Comparison of ENCODE assay signal across 21 cellular contexts in the genomic region with DNA sequence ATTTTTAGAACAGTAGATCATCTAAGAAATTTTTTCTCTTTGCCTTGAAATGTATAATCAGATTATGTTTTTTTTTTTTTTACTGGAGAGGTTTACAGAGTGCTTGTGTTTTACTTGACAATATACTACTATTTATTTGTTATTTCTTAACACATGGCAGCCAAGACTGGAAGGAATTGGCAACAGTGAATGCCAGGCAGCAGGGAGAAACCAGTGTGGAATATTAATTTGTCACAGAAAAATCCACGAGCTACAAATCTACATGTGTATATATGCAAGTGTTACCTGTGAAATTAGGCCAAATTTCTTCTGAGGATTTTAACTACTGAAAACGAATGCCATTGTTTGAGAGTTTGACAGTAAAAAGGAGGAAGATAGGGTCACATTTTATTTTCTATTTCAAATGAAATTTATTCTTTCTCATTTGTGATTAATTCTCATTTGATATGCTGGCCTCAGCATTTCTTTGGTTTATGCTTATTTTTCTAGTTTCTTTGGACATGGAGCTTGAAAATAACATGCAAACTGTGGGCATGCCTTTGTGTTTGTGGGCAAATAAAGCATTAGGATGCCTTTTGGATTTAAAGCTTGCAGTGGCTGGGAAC. TPM values are rescaled to one million over a fixed set of nuclear protein-coding genes. Genes with fewer than 3 reads are reported as not detected.
DNase-seq lines count a peak whose midpoint lies in the region; ATAC-seq, FAIRE-seq and TF ChIP-seq lines count a peak whose summit lies in the region.
"Had no signal": no experiment of that assay in that cellular context is flagged by ENCODE, and none has a peak within 500 bp of the region (broad histone marks: within the 10 kb centered on the region; RNA-seq: fewer than 3 reads in every experiment).

No MANE protein-coding gene starts in this region.

- TF ChIP-seq EP300 in HepG2 (IDR thresholded peaks at IDR 0.05; ENCODE audit: low read depth in 2 of 2, low read length in 2 of 2) = no peak
- TF ChIP-seq EP300 in HepG2 (CRISPR knock-in tag; IDR thresholded peaks at IDR 0.05; ENCODE audit: borderline replicate concordance) = no peak
- TF ChIP-seq EP300 in K562 (IDR thresholded peaks at IDR 0.05; ENCODE audit: low read length) = no peak

- no peaks in the 10 kb centered on the region for H3K9me3 Mint-ChIP-seq in activated naive CD8-positive, alpha-beta T cell treated with anti-CD3 and anti-CD28 coated beads for 36 hours

- H3K9ac ChIP-seq in HepG2 (ENCODE audit: insufficient read depth, low read depth, low read length) (no peak overlapping the region), K562 (ENCODE audit: insufficient read depth in 1 of 2, low read depth in 2 of 2, low read length in 2 of 2) (no peak overlapping the region)

- no peaks in the 10 kb centered on the region for H3K4me1 Mint-ChIP-seq in activated naive CD8-positive, alpha-beta T cell treated with anti-CD3 and anti-CD28 coated beads for 36 hours
- H3K4me1 Mint-ChIP-seq: CD4-positive, CD25-positive, alpha-beta regulatory T cell had no signal

- in situ Hi-C loops in HepG2 (cut with HindIII; ENCODE audit: extremely low pct_ligation_motif_present, low pct_unique_long_range_greater_than_20kb) (no loop called here), K562 (cut with MboI) (no loop called here)

- H2AFZ ChIP-seq in HepG2 (ENCODE audit: low read length) = no peak overlapping the region
- H2AFZ ChIP-seq in K562 (ENCODE audit: low read depth, low read length) = no peak overlapping the region
- peak overlapping the region; percentile 12 for H2AFZ ChIP-seq in hepatocyte

- no peak overlapping the region for H3K4me3 Mint-ChIP-seq in activated naive CD8-positive, alpha-beta T cell treated with anti-CD3 and anti-CD28 coated beads for 36 hours
- H3K4me3 Mint-ChIP-seq: CD4-positive, CD25-positive, alpha-beta regulatory T cell; H9 had no signal

- H3K36me3 ChIP-seq in HepG2 (replicated peaks in 1 of 2; ENCODE audit: control insufficient read depth in 1 of 2, insufficient read depth in 2 of 2, low read length in 2 of 2) = no peaks in the 10 kb centered on the region
- H3K36me3 ChIP-seq in right lobe of liver = no peaks in the 10 kb centered on the region
- no peaks in the 10 kb centered on the region for H3K36me3 ChIP-seq in K562 (ENCODE audit: control insufficient read depth, insufficient read depth, low read length)
- H3K36me3 ChIP-seq in hepatocyte (replicated peaks; ENCODE audit: insufficient read depth, low read depth) = no peaks in the 10 kb centered on the region
- H3K36me3 ChIP-seq: BE2C had no signal

- ATAC-seq in HepG2 (no peak), right lobe of liver (no peak), K562 (no peak)
- ATAC-seq: PC-3 had no signal

- TF ChIP-seq CTCF in HepG2 (CRISPR knock-in tag; IDR thresholded peaks at IDR 0.05) = no peak
- TF ChIP-seq CTCF in right lobe of liver (IDR thresholded peaks at IDR 0.05) = no peak
- TF ChIP-seq CTCF in K562 (IDR thresholded peaks at IDR 0.05 in 2 of 3, conservative IDR thresholded peaks at IDR 0.05 in 1 of 3; ENCODE audit: insufficient read depth in 2 of 3, low read depth in 1 of 3, low read length in 3 of 3) = no peak
- TF ChIP-seq CTCF in hepatocyte (IDR thresholded peaks at IDR 0.05; ENCODE audit: poor library complexity) = no peak

- H3K79me2 ChIP-seq in HepG2 (ENCODE audit: insufficient read depth, low read length) = no peaks in the 10 kb centered on the region
- no peaks in the 10 kb centered on the region for H3K79me2 ChIP-seq in K562 (ENCODE audit: control insufficient read depth, insufficient read depth, low read length)
- no peaks in the 10 kb centered on the region for H3K79me2 ChIP-seq in hepatocyte

- no peaks in the 10 kb centered on the region for H3K9me3 ChIP-seq in HepG2 (ENCODE audit: low read length)
- no peaks in the 10 kb centered on the region for H3K9me3 ChIP-seq in right lobe of liver
- 0 out of 2 replicates have a peak, but pooled peaks cover 6% of the 10 kb centered on the region for H3K9me3 ChIP-seq in K562 (replicated peaks; ENCODE audit: control insufficient read depth, insufficient read depth, low read depth, low read length)
- H3K9me3 ChIP-seq in hepatocyte (ENCODE audit: low read depth) = no peaks in the 10 kb centered on the region
- H3K9me3 ChIP-seq: BE2C, Caco-2 had no signal

- H3K27me3 ChIP-seq in HepG2 (ENCODE audit: control insufficient read depth in 1 of 2, insufficient read depth in 2 of 2, low read length in 2 of 2) (peaks cover 0 to 4% of the 10 kb centered on the region in 2 experiments; a peak in 3 of 5 replicates), right lobe of liver (no peaks in the 10 kb centered on the region), K562 (ENCODE audit: control insufficient read depth in 2 of 2, insufficient read depth in 2 of 2, low read length in 2 of 2) (no peaks in the 10 kb centered on the region), hepatocyte (no peaks in the 10 kb centered on the region)
- H3K27me3 ChIP-seq: BE2C had no signal

- CTCF ChIA-PET in HepG2 (lab: Yijun Ruan, JAX; ENCODE audit: low intra/inter-chr PET ratio, low total read pairs) = no interaction called here
- CTCF ChIA-PET in K562 (lab: Yijun Ruan, JAX; ENCODE audit: low intra/inter-chr PET ratio) = no interaction called here

- POLR2A ChIA-PET in HepG2 (lab: Yijun Ruan, JAX) (no interaction called here), K562 (lab: Yijun Ruan, JAX) (no interaction called here)

- H3K4me1 ChIP-seq in HepG2 (ENCODE audit: insufficient read depth, low read length) = no peaks in the 10 kb centered on the region
- H3K4me1 ChIP-seq in right lobe of liver = peaks cover 0 to 4% (median 0%) of the 10 kb centered on the region in 4 donors
- no peaks in the 10 kb centered on the region; a peak in 1 of 5 replicates for H3K4me1 ChIP-seq in K562 (replicated peaks in 1 of 2; ENCODE audit: control insufficient read depth in 2 of 2, insufficient read depth in 2 of 2, low read length in 2 of 2)
- no peaks in the 10 kb centered on the region for H3K4me1 ChIP-seq in hepatocyte (ENCODE audit: insufficient read depth)
- H3K4me1 ChIP-seq: Caco-2 had no signal

- H3K9me2 ChIP-seq in hepatocyte (replicated peaks; ENCODE audit: insufficient read depth) = no peaks in the 10 kb centered on the region

- H3K4me3 ChIP-seq in HepG2 (replicated peaks in 1 of 3; ENCODE audit: insufficient read depth in 1 of 3, low read depth in 2 of 3, low read length in 3 of 3) (no peak overlapping the region), right lobe of liver (no peak overlapping the region), K562 (no peak overlapping the region), hepatocyte (no peak overlapping the region)

- no peaks in the 10 kb centered on the region for H3K9me1 ChIP-seq in K562 (ENCODE audit: control insufficient read depth, insufficient read depth, low read length)

- DNase-seq in HepG2 (ENCODE audit: low spot score) = no peak
- DNase-seq in right lobe of liver = no peak
- DNase-seq in K562 (ENCODE audit: extremely low read depth in 1 of 4, low spot score in 3 of 4) = no peak
- DNase-seq in hepatocyte (ENCODE audit: low spot score) = no peak
- no peak for DNase-seq in activated naive CD8-positive, alpha-beta T cell treated with anti-CD3 and anti-CD28 coated beads for 36 hours
- no peak for DNase-seq in erythroblast (lab: John Stamatoyannopoulos, UW)
- no peak for DNase-seq in dermis blood vessel endothelial cell
- no peak for DNase-seq in T1000 (lab: John Stamatoyannopoulos, UW)
- DNase-seq: 8988T; BE2C; CD4-positive, CD25-positive, alpha-beta regulatory T cell; GDM1; H9; NCI-H2029 treated with DMSO at 0.1 percent for 48 hours; NCI-H2171 treated with DMSO at 0.1 percent for 48 hours; NCI-H446; PC-3; SIG-M5 had no signal

- H3K27me3 Mint-ChIP-seq in activated naive CD8-positive, alpha-beta T cell treated with anti-CD3 and anti-CD28 coated beads for 36 hours = peaks cover 13% of the 10 kb centered on the region

- no peak overlapping the region for H3K4me2 ChIP-seq in HepG2 (ENCODE audit: low read depth, low read length)
- no peak overlapping the region for H3K4me2 ChIP-seq in K562 (ENCODE audit: insufficient read depth, low read length)
- no peak overlapping the region for H3K4me2 ChIP-seq in hepatocyte

- no peak overlapping the region for H3K27ac Mint-ChIP-seq in activated naive CD8-positive, alpha-beta T cell treated with anti-CD3 and anti-CD28 coated beads for 36 hours
- H3K27ac Mint-ChIP-seq: CD4-positive, CD25-positive, alpha-beta regulatory T cell; H9 had no signal

- H3K36me3 Mint-ChIP-seq in activated naive CD8-positive, alpha-beta T cell treated with anti-CD3 and anti-CD28 coated beads for 36 hours = no peaks in the 10 kb centered on the region

- BruUV-seq in HepG2 (replicated peaks; lab: Mats Ljungman, UMichigan) = no TSS peak
- no TSS peak for BruUV-seq in K562 (replicated peaks; lab: Mats Ljungman, UMichigan)

- TF ChIP-seq RAD21 in HepG2 (CRISPR knock-in tag; IDR thresholded peaks at IDR 0.05) (no peak), K562 (CRISPR knock-in tag; conservative IDR thresholded peaks at IDR 0.05 in 1 of 2, IDR thresholded peaks at IDR 0.05 in 1 of 2) (no peak)

- intact Hi-C loops in HepG2 (cut with micrococcal nuclease; ENCODE audit: unreplicated experiment) = no loop called here
- intact Hi-C loops in right lobe of liver (cut with DNase I) = no loop called here
- intact Hi-C loops in K562 (cut with micrococcal nuclease) = no loop called here

- H3K27ac ChIP-seq in HepG2 (ENCODE audit: extremely low read length, insufficient read depth, low read length) = no peak overlapping the region
- H3K27ac ChIP-seq in right lobe of liver = no peak overlapping the region
- no peak overlapping the region for H3K27ac ChIP-seq in K562 (ENCODE audit: extremely low read depth, low read depth, low read length)
- no peak overlapping the region for H3K27ac ChIP-seq in hepatocyte
- H3K27ac ChIP-seq: RWPE1 had no signal

- WGBS in HepG2 (ENCODE audit: low lambda C conversion rate) = 3% methylated on average over 2 of the region's 2 CpGs
- WGBS in right lobe of liver (ENCODE audit: insufficient coverage, low coverage, low lambda C conversion rate, missing lambda C conversion rate) = 66% methylated on average over 2 of the region's 2 CpGs
- WGBS in K562 (ENCODE audit: insufficient coverage, low coverage, missing lambda C conversion rate) = 6% methylated on average over 2 of the region's 2 CpGs
- WGBS in hepatocyte (ENCODE audit: low lambda C conversion rate, missing lambda C conversion rate) = 78% methylated on average over 2 of the region's 2 CpGs

- TF ChIP-seq POLR2A in HepG2 (IDR thresholded peaks at IDR 0.05; ENCODE audit: insufficient read depth in 1 of 2, low read depth in 2 of 2, low read length in 2 of 2) (no peak), right lobe of liver (IDR thresholded peaks at IDR 0.05) (no peak), K562 (conservative IDR thresholded peaks at IDR 0.05) (no peak), erythroblast (IDR thresholded peaks at IDR 0.05; ENCODE audit: low read length) (no peak)

- no peak for FAIRE-seq in HepG2 (lab: Jason Lieb, UNC)
- no peak for FAIRE-seq in K562 (lab: Jason Lieb, UNC)

- H4K20me1 ChIP-seq in HepG2 (ENCODE audit: insufficient read depth, low read length) (no peaks in the 10 kb centered on the region), K562 (replicated peaks; ENCODE audit: control insufficient read depth, insufficient read depth, low read length) (no peaks in the 10 kb centered on the region), hepatocyte (ENCODE audit: insufficient read depth, poor library complexity, severe bottlenecking) (no peaks in the 10 kb centered on the region)

RNA-seq across cellular contexts. Expression of a gene that starts 39.1 kb away (rescaled TPM):
- total RNA-seq in HepG2 (2016; rRNA removed; fragmentation: Illumina TruSeq; extraction: Trizol) = 33.3 and 55.7 TPM in 2 replicates
- total RNA-seq in HepG2 (2016; cell fraction: cytosol; rRNA removed; fragmentation: Illumina TruSeq; extraction: Trizol; ENCODE audit: low read depth) = 6.1 and 7.2 TPM in 2 replicates
- 32.3 and 54.6 TPM in 2 replicates for total RNA-seq in HepG2 (2016; cell fraction: insoluble cytoplasmic fraction; rRNA removed; fragmentation: Illumina TruSeq; extraction: Trizol)
- 9.6 and 12.3 TPM in 2 replicates for total RNA-seq in HepG2 (2016; cell fraction: membrane; rRNA removed; fragmentation: Illumina TruSeq; extraction: Trizol)
- 46.8 and 54.5 TPM in 2 replicates for total RNA-seq in HepG2 (2016; cell fraction: nucleus; rRNA removed; fragmentation: Illumina TruSeq; extraction: Trizol)
- 9.3 and 9.5 TPM in 2 replicates for polyA plus RNA-seq in HepG2 (2011; rRNA removed)
- polyA plus RNA-seq in HepG2 (2011; cell fraction: cytosol; rRNA removed) = 2.4 and 4.2 TPM in 2 replicates
- 9.4 and 14.1 TPM in 2 replicates for polyA plus RNA-seq in HepG2 (2011; cell fraction: nucleus; rRNA removed)
- polyA plus RNA-seq in HepG2 (2012) = 15.0 and 16.4 TPM in 2 replicates
- 0.74 and 1.1 TPM in 2 replicates for polyA plus RNA-seq in HepG2 (2016; cell fraction: cytosol; fragmentation: Illumina TruSeq; extraction: Trizol; ENCODE audit: low read depth)
- polyA plus RNA-seq in HepG2 (2016; cell fraction: insoluble cytoplasmic fraction; fragmentation: Illumina TruSeq; extraction: Trizol; ENCODE audit: low read depth) = 23.4 and 30.4 TPM in 2 replicates
- polyA plus RNA-seq in HepG2 (2016; cell fraction: membrane; fragmentation: Illumina TruSeq; extraction: Trizol; ENCODE audit: low read depth) = 3.4 and 3.7 TPM in 2 replicates
- polyA plus RNA-seq in HepG2 (2016; cell fraction: nucleus; fragmentation: Illumina TruSeq; extraction: Trizol; ENCODE audit: insufficient read depth, low read depth) = 30.3 and 31.0 TPM in 2 replicates
- 7.3 and 8.7 TPM in 2 replicates for polyA minus RNA-seq in HepG2 (2011; rRNA and poly(A)+ RNA removed; ENCODE audit: low replicate concordance)
- 10.8 and 17.6 TPM in 2 replicates for polyA minus RNA-seq in HepG2 (2011; cell fraction: cytosol; rRNA and poly(A)+ RNA removed)
- polyA minus RNA-seq in HepG2 (2011; cell fraction: nucleus; rRNA and poly(A)+ RNA removed) = 79.9 and 90.5 TPM in 2 replicates
- 10 to 100 TPM in 5 of 6 experiments, 1 to 10 TPM in 1; 9.3 to 23.1 (median 14.0) TPM for total RNA-seq in right lobe of liver
- 19.2 and 86.7 TPM in 2 replicates for total RNA-seq in K562 (2011; cell fraction: chromatin; rRNA removed; ENCODE audit: low replicate concordance)
- total RNA-seq in K562 (2011; cell fraction: nucleolus; rRNA removed) = 7.7 and 12.1 TPM in 2 replicates
- 33.4 and 45.9 TPM in 2 replicates for total RNA-seq in K562 (2011; cell fraction: nucleoplasm; rRNA removed)
- 7.4 TPM in 2 replicates for total RNA-seq in K562 (2014; rRNA removed)
- total RNA-seq in K562 (2014; rRNA removed; fragmentation: Illumina TruSeq; extraction: Trizol) = 18.8 and 20.1 TPM in 2 replicates
- total RNA-seq in K562 (2015; rRNA removed; fragmentation: Illumina TruSeq; extraction: Trizol) = 16.1 and 17.8 TPM in 2 replicates
- 18.9 and 22.0 TPM in 2 replicates for total RNA-seq in K562 (2021)
- 10.4 and 12.5 TPM in 2 replicates for polyA plus RNA-seq in K562 (2011; rRNA removed)
- 0.91 and 3.9 TPM in 2 replicates for polyA plus RNA-seq in K562 (2011; cell fraction: cytosol; rRNA removed)
- polyA plus RNA-seq in K562 (2011; cell fraction: nucleus; rRNA removed) = 6.1 and 9.4 TPM in 2 replicates
- polyA plus RNA-seq in K562 (2012) = 9.7 and 14.9 TPM in 2 replicates
- 10.8 and 12.1 TPM in 2 replicates for polyA plus RNA-seq in K562 (2014; fragmentation: Illumina TruSeq; extraction: Trizol)
- 1 to 10 TPM; 6.0 to 8.4 TPM for polyA plus RNA-seq in K562 (2014; fragmentation: Nextera tagmentation; extraction: Ambion mirVana)
- 8.7 and 13.4 TPM in 2 replicates for polyA plus RNA-seq in K562 (2014; rRNA removed)
- polyA minus RNA-seq in K562 (2011; rRNA and poly(A)+ RNA removed) = 25.6 and 37.8 TPM in 2 replicates
- 8.0 and 9.0 TPM in 2 replicates for polyA minus RNA-seq in K562 (2011; cell fraction: cytosol; rRNA and poly(A)+ RNA removed)
- polyA minus RNA-seq in K562 (2011; cell fraction: nucleus; rRNA and poly(A)+ RNA removed) = 12.7 and 31.8 TPM in 2 replicates
- 40.7 and 48.4 TPM in 2 replicates for total RNA-seq in hepatocyte
- 12.5 and 15.5 TPM in 2 replicates for polyA plus RNA-seq in hepatocyte
- 1 to 10 TPM; 7.2 to 8.4 TPM for total RNA-seq in activated naive CD8-positive, alpha-beta T cell treated with anti-CD3 and anti-CD28 coated beads for 36 hours
- total RNA-seq in dermis blood vessel endothelial cell = 44.1 and 52.5 TPM in 2 replicates

RNA-seq across cellular contexts. Expression of a gene that starts 49.0 kb away (rescaled TPM):
- total RNA-seq in HepG2 (2016; rRNA removed; fragmentation: Illumina TruSeq; extraction: Trizol) (not detected in 2 replicates), right lobe of liver (not detected), K562 (2014; rRNA removed) (not detected in 2 replicates), K562 (2014; rRNA removed; fragmentation: Illumina TruSeq; extraction: Trizol) (not detected in 2 replicates), K562 (2015; rRNA removed; fragmentation: Illumina TruSeq; extraction: Trizol) (not detected in 2 replicates), K562 (2021) (not detected in 2 replicates), hepatocyte (not detected in 2 replicates), dermis blood vessel endothelial cell (not detected in 2 replicates)
- total RNA-seq in HepG2 (2016; cell fraction: cytosol; rRNA removed; fragmentation: Illumina TruSeq; extraction: Trizol; ENCODE audit: low read depth) = not detected in 2 replicates
- not detected in 2 replicates for total RNA-seq in HepG2 (2016; cell fraction: insoluble cytoplasmic fraction; rRNA removed; fragmentation: Illumina TruSeq; extraction: Trizol)
- not detected in 2 replicates for total RNA-seq in HepG2 (2016; cell fraction: membrane; rRNA removed; fragmentation: Illumina TruSeq; extraction: Trizol)
- total RNA-seq in HepG2 (2016; cell fraction: nucleus; rRNA removed; fragmentation: Illumina TruSeq; extraction: Trizol) = not detected in 2 replicates
- polyA plus RNA-seq in HepG2 (2011; rRNA removed) (not detected in 2 replicates), K562 (2011; rRNA removed) (not detected in 2 replicates), K562 (2014; fragmentation: Illumina TruSeq; extraction: Trizol) (0.08 TPM in 1 of 2 replicates, not detected in the other), K562 (2014; fragmentation: Nextera tagmentation; extraction: Ambion mirVana) (not detected), K562 (2014; rRNA removed) (not detected in 2 replicates), hepatocyte (not detected in 2 replicates)
- not detected in 2 replicates for polyA plus RNA-seq in HepG2 (2011; cell fraction: cytosol; rRNA removed)
- polyA plus RNA-seq in HepG2 (2011; cell fraction: nucleus; rRNA removed) = not detected in 2 replicates
- polyA plus RNA-seq in HepG2 (2012) = not detected in 2 replicates
- polyA plus RNA-seq in HepG2 (2016; cell fraction: cytosol; fragmentation: Illumina TruSeq; extraction: Trizol; ENCODE audit: low read depth) = not detected in 2 replicates
- not detected in 2 replicates for polyA plus RNA-seq in HepG2 (2016; cell fraction: insoluble cytoplasmic fraction; fragmentation: Illumina TruSeq; extraction: Trizol; ENCODE audit: low read depth)
- not detected in 2 replicates for polyA plus RNA-seq in HepG2 (2016; cell fraction: membrane; fragmentation: Illumina TruSeq; extraction: Trizol; ENCODE audit: low read depth)
- polyA plus RNA-seq in HepG2 (2016; cell fraction: nucleus; fragmentation: Illumina TruSeq; extraction: Trizol; ENCODE audit: insufficient read depth, low read depth) = not detected in 2 replicates
- polyA minus RNA-seq in HepG2 (2011; rRNA and poly(A)+ RNA removed; ENCODE audit: low replicate concordance) = not detected in 2 replicates
- polyA minus RNA-seq in HepG2 (2011; cell fraction: cytosol; rRNA and poly(A)+ RNA removed) = not detected in 2 replicates
- not detected in 2 replicates for polyA minus RNA-seq in HepG2 (2011; cell fraction: nucleus; rRNA and poly(A)+ RNA removed)
- not detected in 2 replicates for total RNA-seq in K562 (2011; cell fraction: chromatin; rRNA removed; ENCODE audit: low replicate concordance)
- not detected in 2 replicates for total RNA-seq in K562 (2011; cell fraction: nucleolus; rRNA removed)
- total RNA-seq in K562 (2011; cell fraction: nucleoplasm; rRNA removed) = not detected in 2 replicates
- not detected in 2 replicates for polyA plus RNA-seq in K562 (2011; cell fraction: cytosol; rRNA removed)
- not detected in 2 replicates for polyA plus RNA-seq in K562 (2011; cell fraction: nucleus; rRNA removed)
- polyA plus RNA-seq in K562 (2012) = not detected in 2 replicates
- polyA minus RNA-seq in K562 (2011; rRNA and poly(A)+ RNA removed) = not detected in 2 replicates
- polyA minus RNA-seq in K562 (2011; cell fraction: cytosol; rRNA and poly(A)+ RNA removed) = not detected in 2 replicates
- not detected in 2 replicates for polyA minus RNA-seq in K562 (2011; cell fraction: nucleus; rRNA and poly(A)+ RNA removed)
- not detected for total RNA-seq in activated naive CD8-positive, alpha-beta T cell treated with anti-CD3 and anti-CD28 coated beads for 36 hours
- total RNA-seq: Caco-2; CD4-positive, CD25-positive, alpha-beta regulatory T cell; H9; M059J; PC-3 had no signal
- polyA plus RNA-seq: CD4-positive, CD25-positive, alpha-beta regulatory T cell had no signal
